Comparison of ENCODE assay signal across 8 cellular contexts in genomic region chr12:53701518-53702264, GRCh38. TPM values are rescaled to one million over a fixed set of nuclear protein-coding genes. Genes with fewer than 3 reads are reported as not detected.
A peak's percentile ranks its signal among the peaks of the same experiment; 100 is the strongest.
DNase-seq lines count a peak whose midpoint lies in the region; ATAC-seq lines count a peak whose summit lies in the region.

No MANE protein-coding gene starts in this region.

- H3K27me3 ChIP-seq in mesenchymal stem cell (ENCODE audit: control insufficient read depth in 1 of 2, insufficient read depth in 1 of 2, low read length in 2 of 2) = peaks cover 59 to 77% of the 10 kb centered on the region in 2 experiments

- DNase-seq in DMS53 treated with DMSO at 0.1 percent for 48 hours (lab: John Stamatoyannopoulos, UW; ENCODE audit: unreplicated experiment) (peak; percentile 64), NCI-H82 treated with DMSO at 0.1 percent for 48 hours (lab: John Stamatoyannopoulos, UW; ENCODE audit: unreplicated experiment) (peak; percentile 66), mesenchymal stem cell (peak; percentile 67)
- DNase-seq in activated CD8-positive, alpha-beta memory T cell treated with anti-CD3 and anti-CD28 coated beads for 1 hour (ENCODE audit: extremely low read depth in 1 of 2, low read depth in 1 of 2) = peak; percentile 44 to 59
- peak; percentile 58 for DNase-seq in effector CD8-positive, alpha-beta T cell (lab: John Stamatoyannopoulos, UW)
- DNase-seq in stimulated activated CD8-positive, alpha-beta memory T cell treated with anti-CD3 and anti-CD28 coated beads, Interleukin-2, amount 100 ng/mL, for 1 hour (ENCODE audit: low read depth in 2 of 2) = peak; percentile 52 to 64

- peak overlapping the region in 1 of 2 experiments; percentile 67 for H2BK12ac ChIP-seq in mesenchymal stem cell (ENCODE audit: low read length in 2 of 2)

- no peak overlapping the region for H2AK5ac ChIP-seq in mesenchymal stem cell (ENCODE audit: low read length, severe bottlenecking)

- H2BK15ac ChIP-seq in mesenchymal stem cell (ENCODE audit: low read depth, poor library complexity, severe bottlenecking) = no peak overlapping the region

- WGBS in mesenchymal stem cell = 3% methylated on average over 8 of the region's 8 CpGs

- no peak overlapping the region for H3K14ac ChIP-seq in mesenchymal stem cell (ENCODE audit: low read length in 2 of 2)

- H4K8ac ChIP-seq in mesenchymal stem cell (ENCODE audit: low read length) = no peak overlapping the region

- no peaks in the 10 kb centered on the region for H3K79me1 ChIP-seq in mesenchymal stem cell (replicated peaks; ENCODE audit: low read length, poor library complexity, severe bottlenecking)

- no peak overlapping the region for H3K23ac ChIP-seq in mesenchymal stem cell (ENCODE audit: low read length in 2 of 2)

- H3K4ac ChIP-seq in mesenchymal stem cell (ENCODE audit: low read depth in 1 of 2, low read length in 2 of 2) = no peak overlapping the region

- H3K4me1 ChIP-seq in mesenchymal stem cell (ENCODE audit: control insufficient read depth, insufficient read depth, low read depth, low read length) = peaks cover 4% of the 10 kb centered on the region

- H2BK120ac ChIP-seq in mesenchymal stem cell (ENCODE audit: low read depth, low read length) = no peak overlapping the region

- no peaks in the 10 kb centered on the region for H3K36me3 ChIP-seq in mesenchymal stem cell (ENCODE audit: control insufficient read depth in 1 of 2, insufficient read depth in 2 of 2, low read depth in 1 of 2, low read length in 2 of 2)

- H3K27ac ChIP-seq in mesenchymal stem cell (ENCODE audit: low read length, poor library complexity, severe bottlenecking) = no peak overlapping the region

- H2BK5ac ChIP-seq in mesenchymal stem cell (ENCODE audit: low read depth, low read length, poor library complexity, severe bottlenecking) = no peak overlapping the region

- H3K4me2 ChIP-seq in mesenchymal stem cell (ENCODE audit: low read length, poor library complexity, severe bottlenecking) = no peak overlapping the region

- no peaks in the 10 kb centered on the region for H3K9me3 ChIP-seq in mesenchymal stem cell (ENCODE audit: control insufficient read depth, low read length)

- peak overlapping the region; percentile 35 for H3K9ac ChIP-seq in mesenchymal stem cell (ENCODE audit: low read length)

- H2AFZ ChIP-seq in mesenchymal stem cell (ENCODE audit: low read depth, low read length) = peak overlapping the region; percentile 57

- ATAC-seq in HG02798 (IDR thresholded peaks at IDR 0.05; ENCODE audit: poor library complexity, unreplicated experiment) (peak; percentile 71), HG02852 (IDR thresholded peaks at IDR 0.05; ENCODE audit: unreplicated experiment) (no peak)

- H4K91ac ChIP-seq in mesenchymal stem cell (ENCODE audit: low read length) = no peak overlapping the region

- H3K4me3 ChIP-seq in mesenchymal stem cell (ENCODE audit: insufficient read depth in 1 of 2, low read depth in 1 of 2, low read length in 2 of 2) = no peak overlapping the region

- no peak overlapping the region for H3K18ac ChIP-seq in mesenchymal stem cell (ENCODE audit: low read depth in 1 of 2, low read length in 2 of 2)

RNA-seq across cellular contexts. Expression of gene CALCOCO1, which starts 25.6 kb away (rescaled TPM):
- 52.6 TPM for polyA plus RNA-seq in mesenchymal stem cell (2013, experiment 1 of 2)
- 49.8 TPM for polyA plus RNA-seq in mesenchymal stem cell (2013, experiment 2 of 2)

RNA-seq across cellular contexts. Expression of gene ATP5MC2, which starts 25.8 kb away (rescaled TPM):
- 474 TPM for polyA plus RNA-seq in mesenchymal stem cell (2013, experiment 1 of 2)
- 484 TPM for polyA plus RNA-seq in mesenchymal stem cell (2013, experiment 2 of 2)

RNA-seq across cellular contexts. Expression of gene CISTR, which starts 50.1 kb away (rescaled TPM):
- not detected for polyA plus RNA-seq in mesenchymal stem cell (2013, experiment 1 of 2)
- polyA plus RNA-seq in mesenchymal stem cell (2013, experiment 2 of 2) = not detected
